In genomic region chr3:166478356-166478755, GRCh38 we compare ENCODE assay signal across 21 cellular contexts.
"Had no signal": no experiment of that assay in that cellular context is flagged by ENCODE, and none has a peak within 500 bp of the region (broad histone marks: within the 10 kb centered on the region; RNA-seq: fewer than 3 reads in every experiment).

No MANE protein-coding gene starts in this region.

- DNase-seq: activated CD4-positive, alpha-beta T cell treated with anti-CD3 and anti-CD28 coated beads for 1 hour; activated CD4-positive, alpha-beta T cell treated with anti-CD3 and anti-CD28 coated beads, Interleukin-2, amount 50 U/mL, for 1 hour; activated CD8-positive, alpha-beta T cell treated with anti-CD3 and anti-CD28 coated beads, Interleukin-2, amount 10 ng/mL, durations not matched to agents 7 days and 5 days; activated T-cell treated with anti-CD3 and anti-CD28 coated beads, Interleukin-2, amount 50 U/mL, for 1 hour; aorta; caudate nucleus; effector CD4-positive, alpha-beta T cell; glutamatergic neuron; hippocampal formation; left cardiac atrium; ovary; spleen; stimulated activated CD4-positive, alpha-beta T cell treated with anti-CD3 and anti-CD28 coated beads, Interleukin-4, amount 100 ng/mL, for 1 hour; stimulated activated naive CD4-positive, alpha-beta T cell had no signal

- ATAC-seq: activated CD8-positive, alpha-beta T cell treated with anti-CD3 and anti-CD28 coated beads, Interleukin-2, amount 10 ng/mL, durations not matched to agents 7 days and 5 days; activated naive CD4-positive, alpha-beta T cell treated with anti-CD3 and anti-CD28 coated beads, Interleukin-2, amount 50 U/mL, for 72 hours; left cardiac atrium had no signal

- H3K27me3 ChIP-seq: neutrophil, ovary, spleen, vagina had no signal

- H3K27ac ChIP-seq: neutrophil, ovary, prostate gland, spleen, thoracic aorta, vagina had no signal

- FAIRE-seq: endometrium, frontal cortex had no signal

- H3K36me3 ChIP-seq: neutrophil, ovary, prostate gland, spleen, thoracic aorta, vagina had no signal

- H3K4me3 ChIP-seq: ovary, prostate gland, spleen, thoracic aorta, vagina had no signal
